ENCODE assay signal across 8 cellular contexts in the genomic region with DNA sequence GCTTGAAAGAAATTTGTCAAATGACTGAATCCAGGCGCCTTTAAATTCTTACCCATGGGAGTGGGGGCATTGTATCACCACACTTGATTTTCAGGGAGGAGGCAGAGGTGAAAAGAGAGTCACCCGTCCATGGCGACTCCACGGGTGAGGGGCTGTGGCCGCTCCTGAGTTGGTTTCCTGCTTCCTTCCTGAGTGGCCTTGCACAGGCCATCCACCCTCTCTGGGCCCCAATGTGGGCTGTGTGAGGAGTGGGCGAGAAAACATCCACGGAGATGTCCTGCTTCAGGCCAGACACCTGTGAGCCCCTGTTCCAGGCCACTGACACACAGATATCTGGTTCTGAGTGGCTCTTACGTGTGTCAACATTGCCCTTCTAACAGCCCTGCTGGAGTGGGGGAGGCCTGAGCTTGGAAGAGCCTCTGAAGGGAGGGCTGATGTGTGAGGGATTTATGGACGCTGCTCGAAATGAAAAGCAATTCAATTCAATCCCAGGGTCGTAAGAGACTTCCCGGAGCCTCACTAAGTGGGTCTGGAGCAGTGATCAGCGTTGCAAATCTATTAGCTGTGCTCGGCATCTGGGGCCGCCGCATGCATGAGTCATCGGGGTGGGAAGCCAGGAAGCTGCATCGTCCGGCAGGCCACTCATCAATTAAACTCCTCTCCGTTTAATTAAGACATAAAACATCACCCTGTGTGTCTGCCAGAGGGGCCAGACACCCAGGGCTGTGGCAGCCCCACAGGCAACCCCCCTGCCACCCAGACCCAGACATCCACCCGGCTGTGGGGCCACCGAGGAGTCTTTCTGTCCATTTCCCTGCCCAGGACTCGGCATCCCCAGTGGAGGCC. TPM values are rescaled to one million over a fixed set of nuclear protein-coding genes. Genes with fewer than 3 reads are reported as not detected.
DNase-seq lines count a peak whose midpoint lies in the region; ATAC-seq, FAIRE-seq and TF ChIP-seq lines count a peak whose summit lies in the region.

No MANE protein-coding gene starts in this region.

- no peaks in the 10 kb centered on the region for H3K9me3 ChIP-seq in SJCRH30 (replicated peaks)
- no peaks in the 10 kb centered on the region for H3K9me3 ChIP-seq in kidney (ENCODE audit: control insufficient read depth in 1 of 2, low read length in 2 of 2)

- no peak overlapping the region for H3K4me3 ChIP-seq in HFF-Myc (replicated peaks; ENCODE audit: low read depth, low read length)
- peak overlapping the region; percentile 36 for H3K4me3 ChIP-seq in SJCRH30
- H3K4me3 ChIP-seq in kidney (ENCODE audit: low read length in 2 of 2): no peak overlapping the region

- H3K9ac ChIP-seq in kidney (ENCODE audit: low read length in 2 of 2): no peak overlapping the region

- no peak for FAIRE-seq in kidney (lab: Jason Lieb, UNC)

- DNase-seq in AG09319 (ENCODE audit: extremely low read depth, low read depth): peak; percentile 20
- DNase-seq in HFF-Myc (ENCODE audit: extremely low read depth, low read depth): peak; percentile 52
- peak; percentile 96 to 97 for DNase-seq in SJCRH30
- DNase-seq in kidney: peak; percentile 69
- no peak for DNase-seq in left colon
- no peak for DNase-seq in NOMO-1 treated with dmso at 0.1 percent for 144 hours (lab: John Stamatoyannopoulos, UW; ENCODE audit: unreplicated experiment)
- DNase-seq in GM10248 (ENCODE audit: extremely low spot score): no peak

- H3K27me3 ChIP-seq in SJCRH30: no peaks in the 10 kb centered on the region

- ATAC-seq in left colon (no peak), HG02840 (IDR thresholded peaks at IDR 0.05; ENCODE audit: low FRiP score, unreplicated experiment) (no peak)

- TF ChIP-seq CTCF in AG09319 (IDR thresholded peaks at IDR 0.05; ENCODE audit: low read depth, low read length) (no peak), HFF-Myc (IDR thresholded peaks at IDR 0.05; ENCODE audit: low read depth, low read length, missing control alignments) (no peak), kidney (IDR thresholded peaks at IDR 0.05; ENCODE audit: borderline replicate concordance, extremely low read depth, insufficient read depth) (no peak), GM10248 (IDR thresholded peaks at IDR 0.05; ENCODE audit: control extremely low read depth, extremely low read depth, low read depth, missing control alignments) (no peak)

- H3K4me1 ChIP-seq in SJCRH30: peaks cover 51% of the 10 kb centered on the region
- no peaks in the 10 kb centered on the region for H3K4me1 ChIP-seq in kidney (ENCODE audit: control insufficient read depth in 1 of 2, insufficient read depth in 1 of 2, low read depth in 1 of 2, low read length in 2 of 2)

- H3K27ac ChIP-seq in SJCRH30 (peak overlapping the region; percentile 100), kidney (ENCODE audit: low read depth in 2 of 2, low read length in 2 of 2) (no peak overlapping the region)

- H3K36me3 ChIP-seq in SJCRH30 (no peaks in the 10 kb centered on the region), kidney (ENCODE audit: control insufficient read depth in 1 of 2, insufficient read depth in 2 of 2, low read length in 2 of 2) (no peaks in the 10 kb centered on the region)

- CTCF ChIA-PET in GM10248 (lab: Yijun Ruan, JAX): no interaction called here

- POLR2A ChIA-PET in GM10248 (lab: Yijun Ruan, JAX): no interaction called here

- intact Hi-C loops in kidney (cut with DNase I): no loop called here
- intact Hi-C loops in left colon (cut with DNase I, micrococcal nuclease): no loop called here

RNA-seq across cellular contexts. Expression of a gene that starts 20.0 kb away (rescaled TPM):
- not detected in 2 replicates for total RNA-seq in SJCRH30 (2014; rRNA removed; shearing (Covaris generic))
- total RNA-seq in kidney: not detected
- polyA plus RNA-seq in kidney (ENCODE audit: insufficient read depth, low read depth, low replicate concordance): not detected
- total RNA-seq in left colon: not detected

Comparison
In these comparisons a context has a peak if more than half of its experiments do, and no peak if none do; other contexts are left out.
1. DNase-seq: peak in AG09319 (single experiment), HFF-Myc (single experiment), SJCRH30 (2 of 2) and kidney (single experiment); none in left colon (0 of 2), NOMO-1 treated with dmso at 0.1 percent for 144 hours (single experiment) and GM10248 (single experiment).